ENCODE assay signal across 18 cellular contexts in genomic region chr15:70113304-70113700, GRCh38. TPM values are rescaled to one million over a fixed set of nuclear protein-coding genes. Genes with fewer than 3 reads are reported as not detected.
A peak's percentile ranks its signal among the peaks of the same experiment; 100 is the strongest.
DNase-seq lines count a peak whose midpoint lies in the region; ATAC-seq, FAIRE-seq and TF ChIP-seq lines count a peak whose summit lies in the region.
"Had no signal": no experiment of that assay in that cellular context is flagged by ENCODE, and none has a peak within 500 bp of the region (broad histone marks: within the 10 kb centered on the region; RNA-seq: fewer than 3 reads in every experiment).

No MANE protein-coding gene starts in this region.

- H3K36me3 ChIP-seq in endothelial cell of umbilical vein (ENCODE audit: control insufficient read depth in 2 of 2, extremely low read depth in 1 of 2, insufficient read depth in 2 of 2, low read length in 2 of 2), result no peaks in the 10 kb centered on the region
- no peaks in the 10 kb centered on the region for H3K36me3 ChIP-seq in aorta (ENCODE audit: control insufficient read depth in 1 of 2, insufficient read depth in 2 of 2, low read length in 1 of 2)
- H3K36me3 ChIP-seq in testis (ENCODE audit: low read depth, missing control alignments), result no peaks in the 10 kb centered on the region
- H3K36me3 ChIP-seq: brain microvascular endothelial cell had no signal

- H3K27ac Mint-ChIP-seq in stimulated activated naive CD8-positive, alpha-beta T cell treated with anti-CD3 and anti-CD28 coated beads, Interleukin-15, amount 100 ng/mL, for 72 hours, result no peak overlapping the region
- no peak overlapping the region for H3K27ac Mint-ChIP-seq in memory B cell
- H3K27ac Mint-ChIP-seq: natural killer cell treated with Interleukin-12 subunit alpha and Interleukin-12 subunit beta and Interleukin-15 and Interleukin-18, amount 100 ng/mL, for 72 hours had no signal

- H3K9me3 ChIP-seq in endothelial cell of umbilical vein (replicated peaks; ENCODE audit: control insufficient read depth, insufficient read depth, low read length), result no peaks in the 10 kb centered on the region
- no peaks in the 10 kb centered on the region for H3K9me3 ChIP-seq in aorta (ENCODE audit: control insufficient read depth, low read length)
- H3K9me3 ChIP-seq in testis, result no peaks in the 10 kb centered on the region
- H3K9me3 ChIP-seq: A549 had no signal

- no peaks in the 10 kb centered on the region for H3K9me1 ChIP-seq in endothelial cell of umbilical vein (replicated peaks; ENCODE audit: control insufficient read depth, extremely low read depth, insufficient read depth, low read length)

- H3K27me3 ChIP-seq in endothelial cell of umbilical vein (ENCODE audit: control insufficient read depth in 2 of 2, insufficient read depth in 2 of 2, low read length in 2 of 2) (peaks cover 0 to 5% of the 10 kb centered on the region in 2 experiments), aorta (ENCODE audit: control insufficient read depth in 1 of 2, insufficient read depth in 2 of 2, low read length in 1 of 2) (no peaks in the 10 kb centered on the region), testis (no peaks in the 10 kb centered on the region)
- H3K27me3 ChIP-seq: brain microvascular endothelial cell had no signal

- H3K4me3 ChIP-seq in endothelial cell of umbilical vein (replicated peaks in 1 of 3; ENCODE audit: insufficient read depth in 1 of 3, low read depth in 1 of 3, low read length in 3 of 3) (no peak overlapping the region), aorta (ENCODE audit: low read length in 2 of 2) (no peak overlapping the region), testis (no peak overlapping the region)
- H3K4me3 ChIP-seq: A549 had no signal

- intact Hi-C loops in endothelial cell of umbilical vein (cut with micrococcal nuclease), result no loop called here
- intact Hi-C loops in aorta (cut with DNase I), result no loop called here
- intact Hi-C loops in testis (cut with DNase I; ENCODE audit: low total_unique reads), result no loop called here

- POLR2A ChIA-PET in endothelial cell of umbilical vein (lab: Charles Lee), result interaction anchor here (0.7 kb wide), 1 partner anchor 12 kb away, joined by 5 read pairs; no protein-coding TSS in a partner anchor

- FAIRE-seq in endothelial cell of umbilical vein (lab: Jason Lieb, UNC), result peak; percentile 58
- FAIRE-seq: A549 had no signal

- TF ChIP-seq CTCF in endothelial cell of umbilical vein (IDR thresholded peaks at IDR 0.05; ENCODE audit: extremely low read depth in 1 of 2, insufficient read depth in 1 of 2, low read depth in 1 of 2, low read length in 2 of 2), result no peak
- no peak for TF ChIP-seq CTCF in testis (IDR thresholded peaks at IDR 0.05)

- no peaks in the 10 kb centered on the region for H3K79me2 ChIP-seq in endothelial cell of umbilical vein (ENCODE audit: control insufficient read depth, insufficient read depth, low read length)

- no peak overlapping the region for H2AFZ ChIP-seq in endothelial cell of umbilical vein (ENCODE audit: low read depth, low read length)

- BruUV-seq in endothelial cell of umbilical vein (replicated peaks; lab: Mats Ljungman, UMichigan), result no TSS peak

- H3K36me3 Mint-ChIP-seq in memory B cell, result peaks cover 2% of the 10 kb centered on the region
- H3K36me3 Mint-ChIP-seq: activated naive CD4-positive, alpha-beta T cell treated with anti-CD3 and anti-CD28 coated beads, Interleukin-2, amount 50 U/mL, for 24 hours; CD4-positive, alpha-beta memory T cell; natural killer cell treated with Interleukin-12 subunit alpha and Interleukin-12 subunit beta and Interleukin-15 and Interleukin-18, amount 100 ng/mL, for 72 hours had no signal

- H3K4me2 ChIP-seq in endothelial cell of umbilical vein (ENCODE audit: insufficient read depth, low read length), result peak overlapping the region; percentile 16
- H3K4me2 ChIP-seq: A549 had no signal

- CTCF ChIA-PET in endothelial cell of umbilical vein (lab: Charles Lee), result interaction anchor here (0.8 to 4.3 kb wide), 3 partner anchors 12 to 30 kb away, joined by 3 to 60 read pairs (median 3); no protein-coding TSS in a partner anchor

- no peak for DNase-seq in stimulated activated naive CD8-positive, alpha-beta T cell treated with anti-CD3 and anti-CD28 coated beads, Interleukin-15, Interleukin-2, amounts not matched to agents 100 U/mL and 50 U/mL, for 24 hours
- DNase-seq in stimulated activated naive CD8-positive, alpha-beta T cell treated with anti-CD3 and anti-CD28 coated beads, Interleukin-15, amount 100 ng/mL, for 72 hours, result no peak
- DNase-seq in endothelial cell of umbilical vein (ENCODE audit: low read depth, low spot score) (peak; percentile 44), memory B cell (ENCODE audit: low spot score in 2 of 2) (no peak), aorta (peak in 1 of 2 donors; percentile 89), testis (no peak)
- no peak for DNase-seq in activated effector memory CD4-positive, alpha-beta T cell treated with Interleukin-2 at 50 U/mL for 16 hours
- DNase-seq: activated CD4-positive, alpha-beta T cell treated with anti-CD3 and anti-CD28 coated beads for 48 hours; brain microvascular endothelial cell; CD4-positive, alpha-beta memory T cell; GOT3; hypothalamus; SHP77 treated with DMSO at 0.1 percent for 48 hours; stimulated activated CD4-positive, alpha-beta T cell treated with anti-CD3 and anti-CD28 coated beads, Interleukin-4, amount 100 ng/mL, for 4 hours had no signal

- dilution Hi-C loops in endothelial cell of umbilical vein (cut with MboI; ENCODE audit: extremely low pct_ligation_motif_present, low sequenced_read_pairs), result no loop called here

- no peak overlapping the region for H3K9ac ChIP-seq in endothelial cell of umbilical vein (replicated peaks; ENCODE audit: extremely low read depth, insufficient read depth, low read length)

- H4K20me1 ChIP-seq in endothelial cell of umbilical vein (replicated peaks; ENCODE audit: control insufficient read depth, extremely low read depth, insufficient read depth, low read length), result no peaks in the 10 kb centered on the region

- 90% methylated on average over 7 of the region's 7 CpGs for WGBS in aorta, 2 donors
- 72 to 83% methylated on average over 7 of the region's 7 CpGs for WGBS in testis, 2 donors

- H3K27me3 Mint-ChIP-seq in stimulated activated naive CD8-positive, alpha-beta T cell treated with anti-CD3 and anti-CD28 coated beads, Interleukin-15, amount 100 ng/mL, for 72 hours, result peaks cover 10% of the 10 kb centered on the region
- H3K27me3 Mint-ChIP-seq in memory B cell, result peaks cover 17% of the 10 kb centered on the region

- no peaks in the 10 kb centered on the region for H3K9me3 Mint-ChIP-seq in stimulated activated naive CD8-positive, alpha-beta T cell treated with anti-CD3 and anti-CD28 coated beads, Interleukin-15, amount 100 ng/mL, for 72 hours
- no peaks in the 10 kb centered on the region for H3K9me3 Mint-ChIP-seq in memory B cell
- H3K9me3 Mint-ChIP-seq: activated naive CD4-positive, alpha-beta T cell treated with anti-CD3 and anti-CD28 coated beads, Interleukin-2, amount 50 U/mL, for 24 hours; CD4-positive, alpha-beta memory T cell; natural killer cell treated with Interleukin-12 subunit alpha and Interleukin-12 subunit beta and Interleukin-15 and Interleukin-18, amount 100 ng/mL, for 72 hours had no signal

- no peak overlapping the region for H3K4me3 Mint-ChIP-seq in stimulated activated naive CD8-positive, alpha-beta T cell treated with anti-CD3 and anti-CD28 coated beads, Interleukin-15, amount 100 ng/mL, for 72 hours
- H3K4me3 Mint-ChIP-seq in memory B cell, result no peak overlapping the region
- H3K4me3 Mint-ChIP-seq: activated naive CD4-positive, alpha-beta T cell treated with anti-CD3 and anti-CD28 coated beads, Interleukin-2, amount 50 U/mL, for 24 hours; natural killer cell treated with Interleukin-12 subunit alpha and Interleukin-12 subunit beta and Interleukin-15 and Interleukin-18, amount 100 ng/mL, for 72 hours had no signal

- H3K27ac ChIP-seq in endothelial cell of umbilical vein (ENCODE audit: insufficient read depth, low read depth, low read length) (no peak overlapping the region), aorta (ENCODE audit: low read depth in 1 of 2, low read length in 2 of 2) (no peak overlapping the region), testis (no peak overlapping the region)
- H3K27ac ChIP-seq: A549, brain microvascular endothelial cell had no signal

- H3K4me1 Mint-ChIP-seq in stimulated activated naive CD8-positive, alpha-beta T cell treated with anti-CD3 and anti-CD28 coated beads, Interleukin-15, amount 100 ng/mL, for 72 hours, result no peaks in the 10 kb centered on the region
- H3K4me1 Mint-ChIP-seq in memory B cell, result peaks cover 8% of the 10 kb centered on the region
- H3K4me1 Mint-ChIP-seq: activated naive CD4-positive, alpha-beta T cell treated with anti-CD3 and anti-CD28 coated beads, Interleukin-2, amount 50 U/mL, for 24 hours had no signal

- H3K4me1 ChIP-seq in endothelial cell of umbilical vein (ENCODE audit: control insufficient read depth, extremely low read depth, insufficient read depth, low read length), result peaks cover 13% of the 10 kb centered on the region
- no peaks in the 10 kb centered on the region for H3K4me1 ChIP-seq in aorta (ENCODE audit: control insufficient read depth in 1 of 2, insufficient read depth in 2 of 2, low read length in 2 of 2)
- peaks cover 8% of the 10 kb centered on the region for H3K4me1 ChIP-seq in testis

- no peak for TF ChIP-seq POLR2A in endothelial cell of umbilical vein (IDR thresholded peaks at IDR 0.05; ENCODE audit: low read depth, low read length)
- no peak for TF ChIP-seq POLR2A in testis (IDR thresholded peaks at IDR 0.05)

- ATAC-seq in stimulated activated naive CD8-positive, alpha-beta T cell treated with anti-CD3 and anti-CD28 coated beads, Interleukin-15, Interleukin-2, amounts not matched to agents 100 U/mL and 50 U/mL, for 24 hours, result peak; percentile 9
- no peak for ATAC-seq in stimulated activated naive CD8-positive, alpha-beta T cell treated with anti-CD3 and anti-CD28 coated beads, Interleukin-15, amount 100 ng/mL, for 72 hours
- peak; percentile 47 for ATAC-seq in memory B cell (ENCODE audit: low read depth)
- peak; percentile 28 for ATAC-seq in aorta (ENCODE audit: low FRiP score)
- ATAC-seq in HG03039 (IDR thresholded peaks at IDR 0.05; ENCODE audit: unreplicated experiment), result no peak
- ATAC-seq: natural killer cell treated with Interleukin-12 subunit alpha and Interleukin-12 subunit beta and Interleukin-15 and Interleukin-18, amount 100 ng/mL, for 72 hours had no signal

RNA-seq across cellular contexts. Expression of gene TLE3, which starts 15.6 kb away (rescaled TPM):
- 53.8 and 56.9 TPM in 2 replicates for total RNA-seq in endothelial cell of umbilical vein
- 40.5 TPM in 2 replicates for polyA plus RNA-seq in endothelial cell of umbilical vein
- polyA plus RNA-seq in endothelial cell of umbilical vein (2011; cell fraction: cytosol; rRNA removed), result 25.4 and 32.3 TPM in 2 replicates
- 76.5 and 80.5 TPM in 2 replicates for polyA plus RNA-seq in endothelial cell of umbilical vein (2011; cell fraction: nucleus; rRNA removed)
- 37.2 and 57.4 TPM in 2 replicates for polyA plus RNA-seq in endothelial cell of umbilical vein (2012)
- polyA minus RNA-seq in endothelial cell of umbilical vein, result 74.4 and 77.7 TPM in 2 replicates
- polyA minus RNA-seq in endothelial cell of umbilical vein (2011; cell fraction: cytosol; rRNA and poly(A)+ RNA removed), result 114 TPM
- 63.4 and 82.0 TPM in 2 replicates for polyA minus RNA-seq in endothelial cell of umbilical vein (2011; cell fraction: nucleus; rRNA and poly(A)+ RNA removed)
- 10 to 100 TPM; 43.0 to 89.9 TPM for total RNA-seq in aorta
- polyA plus RNA-seq in aorta, result 10 to 100 TPM in 1 of 2 donors, 1 to 10 TPM in 1; 8.3 to 13.4 TPM
- total RNA-seq in testis, result 100 to 1,000 TPM in 1 of 2 donors, 10 to 100 TPM in 1; 99.5 to 139 TPM
- 60.5 TPM for polyA plus RNA-seq in testis (ENCODE audit: insufficient read depth, low read depth, low replicate concordance)

Comparison
In these comparisons a context has a peak if more than half of its experiments do, and no peak if none do; other contexts are left out.
1. ATAC-seq: peak in stimulated activated naive CD8-positive, alpha-beta T cell treated with anti-CD3 and anti-CD28 coated beads, Interleukin-15, Interleukin-2, amounts not matched to agents 100 U/mL and 50 U/mL, for 24 hours (single experiment), memory B cell (single experiment) and aorta (single experiment); none in stimulated activated naive CD8-positive, alpha-beta T cell treated with anti-CD3 and anti-CD28 coated beads, Interleukin-15, amount 100 ng/mL, for 72 hours (single experiment) and HG03039 (single experiment).